ENCODE assay signal across 27 cellular contexts in the genomic region with DNA sequence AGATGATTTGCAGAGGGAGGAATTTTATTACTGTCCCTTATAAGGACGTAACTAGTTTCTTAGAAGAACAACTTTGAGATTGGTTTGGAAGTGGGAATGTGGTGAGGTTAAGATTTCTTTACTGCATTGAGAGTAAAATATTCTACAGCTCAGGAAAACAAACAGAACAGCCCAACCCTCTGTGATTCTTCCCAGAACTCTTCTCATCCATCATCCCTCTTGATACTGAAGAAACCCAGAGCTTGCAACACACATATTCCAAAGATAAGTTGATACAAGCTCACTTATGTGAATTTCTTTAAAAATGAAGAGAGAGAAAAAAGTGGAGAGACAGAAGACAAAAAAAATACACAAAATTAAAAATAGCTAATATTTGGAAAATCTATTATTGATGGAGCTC.
DNase-seq lines count a peak whose midpoint lies in the region; ATAC-seq, FAIRE-seq and TF ChIP-seq lines count a peak whose summit lies in the region.
"Had no signal": no experiment of that assay in that cellular context is flagged by ENCODE, and none has a peak within 500 bp of the region (broad histone marks: within the 10 kb centered on the region; RNA-seq: fewer than 3 reads in every experiment).

No MANE protein-coding gene starts in this region.

- H3K4me3 Mint-ChIP-seq in HFFc6 (no peak overlapping the region), astrocyte (ENCODE audit: unreplicated experiment) (no peak overlapping the region), T-cell (no peak overlapping the region)
- H3K4me3 Mint-ChIP-seq: B cell; CD8-positive, alpha-beta T cell had no signal

- FAIRE-seq in astrocyte (lab: Jason Lieb, UNC) = no peak
- FAIRE-seq: GM12892, H54 had no signal

- POLR2A ChIA-PET in T-cell (lab: Charles Lee) = no interaction called here

- no peaks in the 10 kb centered on the region for H3K36me3 ChIP-seq in astrocyte (ENCODE audit: insufficient read depth, low read length)

- no peaks in the 10 kb centered on the region for H3K9me3 Mint-ChIP-seq in HFFc6
- H3K9me3 Mint-ChIP-seq in astrocyte (ENCODE audit: unreplicated experiment) = peaks cover 3% of the 10 kb centered on the region
- H3K9me3 Mint-ChIP-seq in T-cell = no peaks in the 10 kb centered on the region
- H3K9me3 Mint-ChIP-seq: CD8-positive, alpha-beta T cell had no signal

- no peak overlapping the region for H2AFZ ChIP-seq in astrocyte (ENCODE audit: low read depth, low read length)
- H2AFZ ChIP-seq: PC-9 had no signal

- H3K27me3 Mint-ChIP-seq in HFFc6 (ENCODE audit: insufficient read depth) (peaks cover 2% of the 10 kb centered on the region; the same call in 1 of the 2 replicates), astrocyte (ENCODE audit: low read depth, unreplicated experiment) (no peaks in the 10 kb centered on the region), T-cell (no peaks in the 10 kb centered on the region)

- no peaks in the 10 kb centered on the region for H3K79me2 ChIP-seq in astrocyte (ENCODE audit: insufficient read depth, low read length)

- peaks cover 12% of the 10 kb centered on the region for H3K4me1 ChIP-seq in astrocyte (ENCODE audit: insufficient read depth, low read length)
- H3K4me1 ChIP-seq: Caco-2 had no signal

- no peak overlapping the region for H3K4me2 ChIP-seq in astrocyte (ENCODE audit: low read length)
- H3K4me2 ChIP-seq: PC-9 had no signal

- no peak for TF ChIP-seq CTCF in HFFc6 (IDR thresholded peaks at IDR 0.05)
- TF ChIP-seq CTCF in astrocyte (IDR thresholded peaks at IDR 0.05; ENCODE audit: insufficient read depth, low read depth, low read length) = no peak
- TF ChIP-seq CTCF in fibroblast of pulmonary artery (IDR thresholded peaks at IDR 0.05; ENCODE audit: low read length, missing control alignments) = no peak
- TF ChIP-seq CTCF in omental fat pad (IDR thresholded peaks at IDR 0.05) = no peak

- CTCF ChIA-PET in T-cell (lab: Charles Lee) = no interaction called here

- DNase-seq in HFFc6 = no peak
- peak; percentile 77 for DNase-seq in astrocyte (ENCODE audit: low read depth)
- DNase-seq in fibroblast of pulmonary artery (ENCODE audit: low read depth) = peak; percentile 59
- DNase-seq in omental fat pad (ENCODE audit: low spot score) = no peak
- no peak for DNase-seq in activated naive CD4-positive, alpha-beta T cell (lab: John Stamatoyannopoulos, UW)
- DNase-seq in T-cell = no peak
- no peak for DNase-seq in activated T-cell treated with anti-CD3 and anti-CD28 coated beads for 4 hours
- DNase-seq in NCI-H510A treated with DMSO at 0.1 percent for 48 hours (lab: John Stamatoyannopoulos, UW) = no peak
- DNase-seq: Caco-2; CD8-positive, alpha-beta T cell; DMS 273 treated with DMSO at 0.1 percent for 48 hours; DMS79; GF-D8; Karpas-422; MV-4-11; NCI-H1105; NCI-H146; NCI-H1930; NCI-H2107; NCI-H446; NCI-H526; PC-9; Right ventricle myocardium superior had no signal

- no peak overlapping the region for H3K27ac ChIP-seq in astrocyte (ENCODE audit: low read depth, low read length)
- H3K27ac ChIP-seq: C4-2B, PC-9 had no signal

- peaks cover 70% of the 10 kb centered on the region for H3K4me1 Mint-ChIP-seq in HFFc6 (ENCODE audit: low read depth)
- H3K4me1 Mint-ChIP-seq in astrocyte (ENCODE audit: low read depth, unreplicated experiment) = peaks cover 4% of the 10 kb centered on the region
- no peaks in the 10 kb centered on the region for H3K4me1 Mint-ChIP-seq in T-cell
- H3K4me1 Mint-ChIP-seq: B cell had no signal

- no peak overlapping the region for H3K9ac ChIP-seq in astrocyte (ENCODE audit: low read length)

- H3K9me3 ChIP-seq in astrocyte (ENCODE audit: insufficient read depth, low read depth, low read length) = no peaks in the 10 kb centered on the region
- H3K9me3 ChIP-seq: Caco-2 had no signal

- no peak overlapping the region for H3K4me3 ChIP-seq in astrocyte (ENCODE audit: insufficient read depth, low read depth, low read length)
- H3K4me3 ChIP-seq in fibroblast of pulmonary artery (replicated peaks; ENCODE audit: low read depth, low read length) = no peak overlapping the region
- H3K4me3 ChIP-seq: PC-9 had no signal

- no peaks in the 10 kb centered on the region for H4K20me1 ChIP-seq in astrocyte (ENCODE audit: insufficient read depth, low read length)

- ATAC-seq in omental fat pad (ENCODE audit: low FRiP score) (peak; percentile 53), T-cell (replicated peaks in 1 of 4) (no peak)
- ATAC-seq: CD8-positive, alpha-beta T cell had no signal

- no peaks in the 10 kb centered on the region for H3K27me3 ChIP-seq in astrocyte (ENCODE audit: insufficient read depth, low read length)

- H3K36me3 Mint-ChIP-seq in HFFc6 (ENCODE audit: low read depth) (peaks cover 9% of the 10 kb centered on the region), astrocyte (ENCODE audit: low read depth, unreplicated experiment) (no peaks in the 10 kb centered on the region), T-cell (no peaks in the 10 kb centered on the region)
- H3K36me3 Mint-ChIP-seq: CD8-positive, alpha-beta T cell had no signal

- H3K27ac Mint-ChIP-seq in HFFc6 (0 out of 2 replicates have a peak overlapping the region, but pooled peaks have one; percentile 9), astrocyte (ENCODE audit: unreplicated experiment) (no peak overlapping the region), T-cell (no peak overlapping the region)
- H3K27ac Mint-ChIP-seq: B cell; CD8-positive, alpha-beta T cell had no signal

Comparison
In these comparisons a context has a peak if more than half of its experiments do, and no peak if none do; other contexts are left out.
1. DNase-seq: peak in astrocyte (single experiment) and fibroblast of pulmonary artery (single experiment); none in HFFc6 (single experiment), omental fat pad (single experiment), activated naive CD4-positive, alpha-beta T cell (0 of 4), T-cell (0 of 34), activated T-cell treated with anti-CD3 and anti-CD28 coated beads for 4 hours (single experiment) and NCI-H510A treated with DMSO at 0.1 percent for 48 hours (single experiment).